ENCODE assay signal across 25 cellular contexts in genomic region chr11:36407360-36407759, GRCh38.
A peak's percentile ranks its signal among the peaks of the same experiment; 100 is the strongest.
DNase-seq lines count a peak whose midpoint lies in the region; ATAC-seq and TF ChIP-seq lines count a peak whose summit lies in the region.
"Had no signal": no experiment of that assay in that cellular context is flagged by ENCODE, and none has a peak within 500 bp of the region (broad histone marks: within the 10 kb centered on the region; RNA-seq: fewer than 3 reads in every experiment).

No MANE protein-coding gene starts in this region.

- no peak overlapping the region for H3K4me3 Mint-ChIP-seq in activated T-cell treated with anti-CD3 and anti-CD28 coated beads, Interleukin-2, amount 50 U/mL, for 24 hours
- no peak overlapping the region for H3K4me3 Mint-ChIP-seq in activated T-cell treated with anti-CD3 and anti-CD28 coated beads, Interleukin-2, amount 50 U/mL, for 4 hours
- H3K4me3 Mint-ChIP-seq in IgD-negative memory B cell, result peak overlapping the region in 1 of 4 donors; percentile 6
- H3K4me3 Mint-ChIP-seq in activated CD4-positive, alpha-beta memory T cell treated with anti-CD3 and anti-CD28 coated beads for 36 hours, result no peak overlapping the region
- H3K4me3 Mint-ChIP-seq: activated naive CD4-positive, alpha-beta T cell treated with anti-CD3 and anti-CD28 coated beads, Interleukin-2, amount 50 U/mL, for 24 hours; CD4-positive, CD25-positive, alpha-beta regulatory T cell had no signal

- H3K36me3 Mint-ChIP-seq in activated T-cell treated with anti-CD3 and anti-CD28 coated beads, Interleukin-2, amount 50 U/mL, for 24 hours (ENCODE audit: low read depth), result peaks cover 29% of the 10 kb centered on the region
- H3K36me3 Mint-ChIP-seq in activated T-cell treated with anti-CD3 and anti-CD28 coated beads, Interleukin-2, amount 50 U/mL, for 4 hours (ENCODE audit: insufficient read depth), result no peaks in the 10 kb centered on the region
- H3K36me3 Mint-ChIP-seq in IgD-negative memory B cell, result no peaks in the 10 kb centered on the region
- peaks cover 51% of the 10 kb centered on the region for H3K36me3 Mint-ChIP-seq in activated CD4-positive, alpha-beta memory T cell treated with anti-CD3 and anti-CD28 coated beads for 36 hours
- H3K36me3 Mint-ChIP-seq: CD4-positive, CD25-positive, alpha-beta regulatory T cell had no signal

- no peaks in the 10 kb centered on the region for H3K9me3 Mint-ChIP-seq in activated T-cell treated with anti-CD3 and anti-CD28 coated beads, Interleukin-2, amount 50 U/mL, for 24 hours
- no peaks in the 10 kb centered on the region for H3K9me3 Mint-ChIP-seq in activated T-cell treated with anti-CD3 and anti-CD28 coated beads, Interleukin-2, amount 50 U/mL, for 4 hours
- H3K9me3 Mint-ChIP-seq in IgD-negative memory B cell, result no peaks in the 10 kb centered on the region
- H3K9me3 Mint-ChIP-seq in activated CD4-positive, alpha-beta memory T cell treated with anti-CD3 and anti-CD28 coated beads for 36 hours, result no peaks in the 10 kb centered on the region
- H3K9me3 Mint-ChIP-seq: activated naive CD4-positive, alpha-beta T cell treated with anti-CD3 and anti-CD28 coated beads, Interleukin-2, amount 50 U/mL, for 24 hours had no signal

- DNase-seq in activated T-cell treated with anti-CD3 and anti-CD28 coated beads, Interleukin-2, amount 50 U/mL, for 24 hours, result no peak
- DNase-seq in activated T-cell treated with anti-CD3 and anti-CD28 coated beads, Interleukin-2, amount 50 U/mL, for 4 hours, result no peak
- DNase-seq in activated CD4-positive, alpha-beta memory T cell treated with anti-CD3 and anti-CD28 coated beads for 36 hours, result no peak
- DNase-seq in left lobe of liver (ENCODE audit: low spot score) (no peak), NCI-H510A treated with DMSO at 0.1 percent for 48 hours (lab: John Stamatoyannopoulos, UW) (no peak), AG20443 (ENCODE audit: low spot score) (no peak)
- DNase-seq: activated T-cell treated with anti-CD3 and anti-CD28 coated beads for 4 hours; CD4-positive, CD25-positive, alpha-beta regulatory T cell; GM23248; IMR-90; islet precursor cell; NCI-H1436; NCI-H2107; NCI-H446 treated with DMSO at 0.1 percent for 48 hours; SJCRH30; stimulated activated CD4-positive, alpha-beta T cell treated with anti-CD3 and anti-CD28 coated beads, Interleukin-12 subunit alpha, Interleukin-12 subunit beta, amount 100 ng/mL, for 4 hours; stimulated activated naive CD8-positive, alpha-beta T cell treated with anti-CD3 and anti-CD28 coated beads, Interleukin-15, Interleukin-2, amounts not matched to agents 100 U/mL and 50 U/mL, for 24 hours; thyroid gland; WERI-Rb-1 had no signal

- H3K27me3 Mint-ChIP-seq in activated T-cell treated with anti-CD3 and anti-CD28 coated beads, Interleukin-2, amount 50 U/mL, for 24 hours, result no peaks in the 10 kb centered on the region
- no peaks in the 10 kb centered on the region for H3K27me3 Mint-ChIP-seq in activated T-cell treated with anti-CD3 and anti-CD28 coated beads, Interleukin-2, amount 50 U/mL, for 4 hours (ENCODE audit: low read depth)
- H3K27me3 Mint-ChIP-seq in IgD-negative memory B cell, result no peaks in the 10 kb centered on the region
- no peaks in the 10 kb centered on the region for H3K27me3 Mint-ChIP-seq in activated CD4-positive, alpha-beta memory T cell treated with anti-CD3 and anti-CD28 coated beads for 36 hours
- H3K27me3 Mint-ChIP-seq: activated naive CD4-positive, alpha-beta T cell treated with anti-CD3 and anti-CD28 coated beads, Interleukin-2, amount 50 U/mL, for 24 hours; CD4-positive, CD25-positive, alpha-beta regulatory T cell had no signal

- no peaks in the 10 kb centered on the region for H3K36me3 ChIP-seq in neutrophil
- H3K36me3 ChIP-seq: right lobe of liver, SJCRH30, thyroid gland, WERI-Rb-1 had no signal

- H3K27ac ChIP-seq in neutrophil, result peak overlapping the region; percentile 99
- H3K27ac ChIP-seq: coronary artery, GM23248, right lobe of liver, SJCRH30, thyroid gland, WERI-Rb-1 had no signal

- no peak for ATAC-seq in activated T-cell treated with anti-CD3 and anti-CD28 coated beads, Interleukin-2, amount 50 U/mL, for 4 hours
- ATAC-seq in left lobe of liver, result no peak
- ATAC-seq: Panc1; right lobe of liver; stimulated activated naive CD8-positive, alpha-beta T cell treated with anti-CD3 and anti-CD28 coated beads, Interleukin-15, Interleukin-2, amounts not matched to agents 100 U/mL and 50 U/mL, for 24 hours had no signal

- no peaks in the 10 kb centered on the region for H3K27me3 ChIP-seq in neutrophil
- H3K27me3 ChIP-seq: right lobe of liver, SJCRH30, thyroid gland had no signal

- H3K4me1 ChIP-seq in neutrophil (ENCODE audit: control insufficient read depth in 1 of 2, insufficient read depth in 1 of 2, low read depth in 1 of 2, low read length in 1 of 2), result peaks cover 52 to 53% of the 10 kb centered on the region in 2 experiments

- POLR2A ChIA-PET in activated CD4-positive, alpha-beta memory T cell treated with anti-CD3 and anti-CD28 coated beads for 36 hours (lab: Charles Lee), result interaction anchor here (0.5 to 1.4 kb wide), 3 partner anchors 14 to 21 kb away, joined by 3 read pairs; no protein-coding TSS in a partner anchor

- H3K4me1 Mint-ChIP-seq in activated T-cell treated with anti-CD3 and anti-CD28 coated beads, Interleukin-2, amount 50 U/mL, for 24 hours (ENCODE audit: low read depth), result peaks cover 50% of the 10 kb centered on the region
- H3K4me1 Mint-ChIP-seq in activated T-cell treated with anti-CD3 and anti-CD28 coated beads, Interleukin-2, amount 50 U/mL, for 4 hours (ENCODE audit: low read depth), result peaks cover 57% of the 10 kb centered on the region
- H3K4me1 Mint-ChIP-seq in IgD-negative memory B cell, result peaks cover 40 to 55% (median 47%) of the 10 kb centered on the region in 3 donors
- H3K4me1 Mint-ChIP-seq in activated CD4-positive, alpha-beta memory T cell treated with anti-CD3 and anti-CD28 coated beads for 36 hours (ENCODE audit: low read depth), result peaks cover 80% of the 10 kb centered on the region

- intact Hi-C loops in activated CD4-positive, alpha-beta memory T cell treated with anti-CD3 and anti-CD28 coated beads for 36 hours (cut with micrococcal nuclease), result no loop called here

- TF ChIP-seq CTCF in neutrophil (IDR thresholded peaks at IDR 0.05), result no peak

- H3K4me3 ChIP-seq in neutrophil (ENCODE audit: low read depth in 1 of 2, low read length in 1 of 2), result no peak overlapping the region
- H3K4me3 ChIP-seq: coronary artery, GM23248, right lobe of liver, SJCRH30, thyroid gland had no signal

- peak overlapping the region; percentile 96 for H3K27ac Mint-ChIP-seq in activated T-cell treated with anti-CD3 and anti-CD28 coated beads, Interleukin-2, amount 50 U/mL, for 24 hours
- H3K27ac Mint-ChIP-seq in IgD-negative memory B cell, result peak overlapping the region in 2 of 3 donors; percentile 44 to 59
- peak overlapping the region; percentile 95 for H3K27ac Mint-ChIP-seq in activated CD4-positive, alpha-beta memory T cell treated with anti-CD3 and anti-CD28 coated beads for 36 hours
- H3K27ac Mint-ChIP-seq: activated naive CD4-positive, alpha-beta T cell treated with anti-CD3 and anti-CD28 coated beads, Interleukin-2, amount 50 U/mL, for 24 hours; CD4-positive, CD25-positive, alpha-beta regulatory T cell had no signal

- H3K9me3 ChIP-seq in neutrophil, result no peaks in the 10 kb centered on the region
- H3K9me3 ChIP-seq: right lobe of liver, SJCRH30, thyroid gland had no signal

- CTCF ChIA-PET in activated CD4-positive, alpha-beta memory T cell treated with anti-CD3 and anti-CD28 coated beads for 36 hours (lab: Charles Lee), result no interaction called here
